In the genomic region with DNA sequence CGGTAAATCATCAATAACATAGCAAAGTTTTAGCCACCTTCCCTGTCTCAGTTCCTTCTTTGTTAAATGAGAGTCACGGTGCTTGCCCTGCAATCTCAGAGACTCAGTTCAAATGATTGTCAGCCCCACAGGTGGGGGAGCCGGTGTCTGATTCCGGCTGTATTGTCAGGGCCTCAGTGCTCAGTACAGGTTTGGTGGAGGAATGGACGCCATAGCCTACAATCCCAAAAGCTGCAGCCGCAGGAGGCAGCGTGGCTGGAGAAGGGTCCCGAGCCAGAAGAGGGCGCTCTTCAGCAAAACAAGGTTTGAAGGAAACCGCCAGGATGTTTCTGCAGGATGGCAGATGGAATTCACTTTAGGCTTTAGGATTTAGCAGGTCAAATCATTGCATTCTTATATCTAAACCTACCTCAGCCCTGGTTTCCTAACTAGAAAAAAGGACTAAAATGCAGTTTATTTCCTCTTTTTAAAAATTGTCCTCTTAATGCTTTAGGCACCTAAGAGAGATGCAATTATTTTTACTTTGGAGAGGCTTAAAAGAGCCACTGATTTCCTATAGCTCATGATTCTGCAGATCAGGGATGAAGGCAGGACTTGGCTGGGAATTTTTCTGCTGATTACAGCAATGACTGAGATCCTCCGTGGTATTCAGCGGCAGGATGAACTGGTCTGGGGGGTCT, we compare ENCODE assay signal across 1 cellular context.
A peak's percentile ranks its signal among the peaks of the same experiment; 100 is the strongest.
TF ChIP-seq lines count a peak whose summit lies in the region.

No MANE protein-coding gene starts in this region.

TF ChIP-seq in K562, 482 proteins besides CTCF, POLR2A, EP300 and RAD21 (continued from another document):
- TF ChIP-seq, protein P1, sequence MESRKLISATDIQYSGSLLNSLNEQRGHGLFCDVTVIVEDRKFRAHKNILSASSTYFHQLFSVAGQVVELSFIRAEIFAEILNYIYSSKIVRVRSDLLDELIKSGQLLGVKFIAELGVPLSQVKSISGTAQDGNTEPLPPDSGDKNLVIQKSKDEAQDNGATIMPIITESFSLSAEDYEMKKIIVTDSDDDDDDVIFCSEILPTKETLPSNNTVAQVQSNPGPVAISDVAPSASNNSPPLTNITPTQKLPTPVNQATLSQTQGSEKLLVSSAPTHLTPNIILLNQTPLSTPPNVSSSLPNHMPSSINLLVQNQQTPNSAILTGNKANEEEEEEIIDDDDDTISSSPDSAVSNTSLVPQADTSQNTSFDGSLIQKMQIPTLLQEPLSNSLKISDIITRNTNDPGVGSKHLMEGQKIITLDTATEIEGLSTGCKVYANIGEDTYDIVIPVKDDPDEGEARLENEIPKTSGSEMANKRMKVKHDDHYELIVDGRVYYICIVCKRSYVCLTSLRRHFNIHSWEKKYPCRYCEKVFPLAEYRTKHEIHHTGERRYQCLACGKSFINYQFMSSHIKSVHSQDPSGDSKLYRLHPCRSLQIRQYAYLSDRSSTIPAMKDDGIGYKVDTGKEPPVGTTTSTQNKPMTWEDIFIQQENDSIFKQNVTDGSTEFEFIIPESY (CRISPR knock-in tag; IDR thresholded peaks at IDR 0.05): peak; percentile 77
- TF ChIP-seq NUFIP1 (IDR thresholded peaks at IDR 0.05; ENCODE audit: partially characterized antibody): no peak
- TF ChIP-seq YY1 (IDR thresholded peaks at IDR 0.05; ENCODE audit: borderline replicate concordance in 1 of 3, control insufficient read depth in 1 of 3, extremely low read depth in 1 of 3, insufficient read depth in 3 of 3, insufficient read length in 1 of 3, insufficient replicate concordance in 2 of 3, low read depth in 1 of 3, low read length in 2 of 3): peak in 2 of 3 experiments; percentile 58 to 71
- TF ChIP-seq ARID2 (IDR thresholded peaks at IDR 0.05): 0 out of 2 replicates have a peak, but pooled peaks have one; percentile 36
